Comparison of ENCODE assay signal across 15 cellular contexts in the genomic region with DNA sequence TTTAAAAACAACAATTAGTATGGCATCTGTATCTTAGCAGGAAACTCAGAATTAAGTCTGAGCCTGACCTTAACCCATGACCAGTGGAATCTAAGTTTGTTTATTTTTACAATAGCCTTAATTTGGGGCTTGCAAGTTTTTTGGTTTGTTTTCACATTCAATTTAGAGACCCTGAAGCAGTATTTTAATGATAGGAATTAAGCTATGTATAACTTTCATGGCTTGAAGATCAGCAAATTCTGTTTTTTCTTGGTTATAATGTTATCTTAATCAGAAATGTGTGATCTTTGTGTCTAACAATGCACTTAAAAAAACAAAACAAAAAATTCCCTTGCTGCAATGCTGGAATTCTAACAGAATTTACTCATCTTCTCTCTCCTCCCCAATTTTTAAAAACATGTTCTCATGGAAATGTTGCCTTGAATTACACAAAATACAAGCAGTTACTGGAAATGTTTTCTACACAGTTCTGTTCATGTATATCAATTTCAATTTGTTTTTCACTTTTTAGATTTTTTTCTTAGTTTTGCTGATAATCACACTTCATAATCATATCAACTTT.
DNase-seq lines count a peak whose midpoint lies in the region; ATAC-seq and TF ChIP-seq lines count a peak whose summit lies in the region.
"Had no signal": no experiment of that assay in that cellular context is flagged by ENCODE, and none has a peak within 500 bp of the region (broad histone marks: within the 10 kb centered on the region; RNA-seq: fewer than 3 reads in every experiment).

No MANE protein-coding gene starts in this region.

- peak overlapping the region; percentile 79 for H3K27ac ChIP-seq in brain microvascular endothelial cell
- H3K27ac ChIP-seq: neutrophil had no signal

- H3K4me3 ChIP-seq in brain microvascular endothelial cell (ENCODE audit: low read depth, low read length), result no peak overlapping the region

- no peaks in the 10 kb centered on the region for H3K27me3 ChIP-seq in brain microvascular endothelial cell (replicated peaks)
- H3K27me3 ChIP-seq: neutrophil had no signal

- ATAC-seq in GM21390 (IDR thresholded peaks at IDR 0.05; ENCODE audit: unreplicated experiment) (no peak), HG02884 (IDR thresholded peaks at IDR 0.05; ENCODE audit: unreplicated experiment) (no peak), HG02610 (IDR thresholded peaks at IDR 0.05; ENCODE audit: unreplicated experiment) (no peak)
- ATAC-seq: esophagus mucosa had no signal

- DNase-seq in A172 (ENCODE audit: low spot score) (peak; percentile 20), GM04503 (ENCODE audit: low read depth) (peak; percentile 42), brain microvascular endothelial cell (no peak), kidney tubule cell (ENCODE audit: low spot score) (peak; percentile 17), SHP77 (lab: John Stamatoyannopoulos, UW) (no peak)
- DNase-seq: activated CD4-positive, alpha-beta T cell treated with anti-CD3 and anti-CD28 coated beads for 36 hours; activated gamma-delta T cell; midbrain; NCI-H2029 treated with DMSO at 0.1 percent for 48 hours; OCI-M1 had no signal

- no peaks in the 10 kb centered on the region for H3K36me3 ChIP-seq in brain microvascular endothelial cell (replicated peaks)

- in situ Hi-C loops in brain microvascular endothelial cell (cut with HindIII; ENCODE audit: low pct_ligation_motif_present, low sequenced_read_pairs), result no loop called here

- TF ChIP-seq CTCF in brain microvascular endothelial cell (IDR thresholded peaks at IDR 0.05; ENCODE audit: low read depth, low read length, missing control alignments), result no peak

Comparison
In these comparisons a context has a peak if more than half of its experiments do, and no peak if none do; other contexts are left out.
1. DNase-seq: peak in A172 (single experiment), GM04503 (single experiment) and kidney tubule cell (single experiment); none in brain microvascular endothelial cell (single experiment) and SHP77 (0 of 2).